Comparison of ENCODE assay signal across 5 cellular contexts in genomic region chr11:23883426-23884048, GRCh38.
DNase-seq lines count a peak whose midpoint lies in the region; ATAC-seq and TF ChIP-seq lines count a peak whose summit lies in the region.
"Not testable (repeated sequence)": the region's sequence is repeated elsewhere in the genome, so short reads cannot be mapped to it uniquely, and the experiment has no call there.

No MANE protein-coding gene starts in this region.

- not testable (repeated sequence) for TF ChIP-seq CTCF in WTC11 (IDR thresholded peaks at IDR 0.05); lower lobe of right lung (IDR thresholded peaks at IDR 0.05); sigmoid colon (IDR thresholded peaks at IDR 0.05)

- not testable (repeated sequence) for ATAC-seq in WTC11, Right ventricle myocardium inferior, right cardiac atrium, lower lobe of right lung

- not testable (repeated sequence) for H3K4me3 Mint-ChIP-seq in WTC11

- H3K4me3 ChIP-seq in right cardiac atrium (ENCODE audit: low read length); lower lobe of right lung; sigmoid colon: not testable (repeated sequence)

- not testable (repeated sequence) for H3K4me1 ChIP-seq in right cardiac atrium (ENCODE audit: control insufficient read depth, insufficient read depth, low read length); lower lobe of right lung; sigmoid colon

- not testable (repeated sequence) for H3K36me3 Mint-ChIP-seq in WTC11

- H3K27ac ChIP-seq in right cardiac atrium (ENCODE audit: low read length); lower lobe of right lung; sigmoid colon: not testable (repeated sequence)

- not testable (repeated sequence) for TF ChIP-seq EP300 in sigmoid colon (IDR thresholded peaks at IDR 0.05)

- not testable (repeated sequence) for H3K36me3 ChIP-seq in lower lobe of right lung, sigmoid colon

- 91% methylated on average over 26 of the region's 26 CpGs for WGBS in right cardiac atrium
- WGBS in sigmoid colon, 2 donors: 96 to 97% methylated on average over 26 of the region's 26 CpGs

- not testable (repeated sequence) for H3K9me3 ChIP-seq in right cardiac atrium (ENCODE audit: control insufficient read depth, low read length); lower lobe of right lung; sigmoid colon

- not testable (repeated sequence) for H3K27ac Mint-ChIP-seq in WTC11

- TF ChIP-seq POLR2A in sigmoid colon (IDR thresholded peaks at IDR 0.05): not testable (repeated sequence)

- H3K27me3 ChIP-seq in right cardiac atrium (ENCODE audit: control insufficient read depth, insufficient read depth); lower lobe of right lung (ENCODE audit: low read depth); sigmoid colon: not testable (repeated sequence)

- CTCF ChIA-PET in WTC11 (lab: Charles Lee): not testable (repeated sequence)

- intact Hi-C loops in Right ventricle myocardium inferior (cut with DNase I); right cardiac atrium (cut with DNase I); lower lobe of right lung (cut with DNase I); sigmoid colon (cut with DNase I): not testable (repeated sequence)

- POLR2A ChIA-PET in WTC11 (lab: Charles Lee): not testable (repeated sequence)

- peaks cover 29% of the 10 kb centered on the region for H3K4me1 Mint-ChIP-seq in WTC11

- peak; percentile 7 for DNase-seq in WTC11 (ENCODE audit: low spot score)
- DNase-seq in Right ventricle myocardium inferior (ENCODE audit: missing footprints): peak; percentile 39
- DNase-seq in right cardiac atrium: peak in 2 of 3 donors; percentile 32 to 36
- DNase-seq in lower lobe of right lung: peak; percentile 36
- peak; percentile 57 for DNase-seq in sigmoid colon

- not testable (repeated sequence) for H3K9me3 Mint-ChIP-seq in WTC11

- not testable (repeated sequence) for H3K27me3 Mint-ChIP-seq in WTC11 (ENCODE audit: low read depth)

Comparison
In these comparisons a context has a peak if more than half of its experiments do, and no peak if none do; other contexts are left out.
1. DNase-seq: peak in every context shown above with its lines; median percentile 57 in sigmoid colon; 39 in Right ventricle myocardium inferior; 36 in lower lobe of right lung; 34 in right cardiac atrium; 7 in WTC11.